17 cellular contexts compared by ENCODE assay signal in the genomic region with DNA sequence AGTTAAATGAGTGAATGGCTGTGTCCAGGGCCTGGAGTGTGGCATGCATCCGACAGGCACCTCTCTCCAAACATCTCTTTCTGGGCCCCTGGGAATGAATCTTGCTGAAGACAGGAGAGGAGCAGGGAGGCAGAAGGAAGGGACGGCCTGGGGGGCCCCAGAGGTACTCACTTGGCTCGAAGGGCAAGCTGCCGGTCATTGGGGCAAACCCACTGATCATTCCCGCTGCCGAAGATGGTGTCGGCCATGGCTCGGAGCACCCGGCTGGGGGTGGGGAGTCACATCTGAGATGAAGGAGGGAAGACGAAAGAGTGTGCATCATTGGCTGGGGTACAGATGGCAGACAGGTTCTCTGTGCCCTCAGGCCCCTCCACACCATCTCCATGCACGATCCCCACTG. TPM values are rescaled to one million over a fixed set of nuclear protein-coding genes. Genes with fewer than 3 reads are reported as not detected.
DNase-seq lines count a peak whose midpoint lies in the region; FAIRE-seq and TF ChIP-seq lines count a peak whose summit lies in the region.
"Had no signal": no experiment of that assay in that cellular context is flagged by ENCODE, and none has a peak within 500 bp of the region (broad histone marks: within the 10 kb centered on the region; RNA-seq: fewer than 3 reads in every experiment).

No MANE protein-coding gene starts in this region.

- H2AFZ ChIP-seq in Karpas-422 (ENCODE audit: low read length) (no peak overlapping the region), neuronal stem cell (ENCODE audit: low read length) (no peak overlapping the region)
- H2AFZ ChIP-seq: GM23248 had no signal

- intact Hi-C loops in kidney (cut with DNase I) (no loop called here), spleen (cut with DNase I; ENCODE audit: low total_unique reads) (no loop called here)

- no peak for FAIRE-seq in kidney (lab: Jason Lieb, UNC)
- FAIRE-seq: A549, GM12891 had no signal

- no peaks in the 10 kb centered on the region for H3K79me2 ChIP-seq in Karpas-422 (ENCODE audit: low read length)

- H3K9ac ChIP-seq in Karpas-422 (ENCODE audit: low read length) (no peak overlapping the region), kidney (ENCODE audit: low read length in 2 of 2) (no peak overlapping the region), neuronal stem cell (ENCODE audit: low read depth, low read length, poor library complexity) (no peak overlapping the region)
- H3K9ac ChIP-seq: GM23248 had no signal

- H3K4me2 ChIP-seq in Karpas-422 (ENCODE audit: low read depth, low read length, poor library complexity, severe bottlenecking) = no peak overlapping the region
- H3K4me2 ChIP-seq in neuronal stem cell (ENCODE audit: insufficient read depth, low read length, poor library complexity, severe bottlenecking) = no peak overlapping the region
- H3K4me2 ChIP-seq: A549 had no signal

- no peak overlapping the region for H2BK12ac ChIP-seq in neuronal stem cell (ENCODE audit: low read length)

- H3K18ac ChIP-seq in neuronal stem cell (ENCODE audit: low read length) = peak overlapping the region; percentile 33

- peaks cover 9% of the 10 kb centered on the region for H3K27me3 Mint-ChIP-seq in type B pancreatic cell
- H3K27me3 Mint-ChIP-seq: CD4-positive, alpha-beta memory T cell had no signal

- no peak overlapping the region for H2BK5ac ChIP-seq in neuronal stem cell (ENCODE audit: low read length)

- H3K9me2 ChIP-seq in Karpas-422 (replicated peaks; ENCODE audit: insufficient read depth, low read length) = no peaks in the 10 kb centered on the region

- no peak overlapping the region for H2BK15ac ChIP-seq in neuronal stem cell (ENCODE audit: low read length)

- H3K27ac Mint-ChIP-seq in type B pancreatic cell = no peak overlapping the region

- H3K9me3 ChIP-seq in Karpas-422 (ENCODE audit: low read length) (no peaks in the 10 kb centered on the region), kidney (ENCODE audit: control insufficient read depth in 1 of 2, low read length in 2 of 2) (no peaks in the 10 kb centered on the region), neuronal stem cell (replicated peaks in 1 of 2; ENCODE audit: control insufficient read depth in 2 of 2, insufficient read depth in 1 of 2, low read depth in 1 of 2, low read length in 2 of 2) (no peaks in the 10 kb centered on the region), spleen (no peaks in the 10 kb centered on the region)
- H3K9me3 ChIP-seq: A549, BE2C had no signal

- H3K9me3 Mint-ChIP-seq in type B pancreatic cell = no peaks in the 10 kb centered on the region

- peak overlapping the region; percentile 67 for H3K14ac ChIP-seq in neuronal stem cell (ENCODE audit: low read length)

- H4K8ac ChIP-seq in neuronal stem cell (ENCODE audit: low read depth, low read length) = no peak overlapping the region

- H3K27ac ChIP-seq in Karpas-422 (ENCODE audit: low read length) = no peak overlapping the region
- H3K27ac ChIP-seq in kidney (ENCODE audit: low read depth in 2 of 2, low read length in 2 of 2) = no peak overlapping the region
- no peak overlapping the region for H3K27ac ChIP-seq in neuronal stem cell (replicated peaks; ENCODE audit: low read length)
- no peak overlapping the region for H3K27ac ChIP-seq in spleen
- H3K27ac ChIP-seq: A549, C4-2B, GM23248, HL-60 had no signal

- H3K23ac ChIP-seq in neuronal stem cell (ENCODE audit: low read depth, low read length, poor library complexity) = no peak overlapping the region

- DNase-seq in Karpas-422 (peak; percentile 14), kidney (peak; percentile 54), neuronal stem cell (ENCODE audit: low spot score) (no peak), spleen (peak; percentile 46), SKM-1 (lab: John Stamatoyannopoulos, UW; ENCODE audit: unreplicated experiment) (no peak), type B pancreatic cell (ENCODE audit: extremely low spot score, unreplicated experiment) (no peak), retina (no peak)
- DNase-seq in activated CD4-positive, alpha-beta T cell treated with anti-CD3 and anti-CD28 coated beads for 48 hours = no peak
- DNase-seq: BE2C; CD4-positive, alpha-beta memory T cell; DMS79; GM23248; H7 had no signal

- peaks cover 18% of the 10 kb centered on the region for H3K4me1 Mint-ChIP-seq in type B pancreatic cell (ENCODE audit: unreplicated experiment)

- H3K4me3 Mint-ChIP-seq in type B pancreatic cell = no peak overlapping the region
- H3K4me3 Mint-ChIP-seq: CD4-positive, alpha-beta memory T cell had no signal

- no peaks in the 10 kb centered on the region for H4K20me1 ChIP-seq in Karpas-422 (ENCODE audit: insufficient read depth, low read depth, low read length)

- H3K4me1 ChIP-seq in Karpas-422 (ENCODE audit: low read length) = no peaks in the 10 kb centered on the region
- peaks cover 0 to 6% of the 10 kb centered on the region in 2 donors for H3K4me1 ChIP-seq in kidney (ENCODE audit: control insufficient read depth in 1 of 2, insufficient read depth in 1 of 2, low read depth in 1 of 2, low read length in 2 of 2)
- H3K4me1 ChIP-seq in neuronal stem cell (ENCODE audit: control insufficient read depth in 2 of 2, insufficient read depth in 1 of 2, low read depth in 1 of 2, low read length in 2 of 2) = peaks cover 5 to 7% of the 10 kb centered on the region in 2 donors
- peaks cover 5 to 35% (median 22%) of the 10 kb centered on the region in 6 donors for H3K4me1 ChIP-seq in spleen
- H3K4me1 ChIP-seq: A549, BE2C had no signal

- H4K91ac ChIP-seq in neuronal stem cell (ENCODE audit: low read depth, low read length, poor library complexity) = no peak overlapping the region

- TF ChIP-seq CTCF in kidney (IDR thresholded peaks at IDR 0.05; ENCODE audit: borderline replicate concordance, extremely low read depth, insufficient read depth) = no peak
- TF ChIP-seq CTCF in spleen (IDR thresholded peaks at IDR 0.05 in 8 of 11, conservative IDR thresholded peaks at IDR 0.05 in 3 of 11) = no peak
- TF ChIP-seq CTCF in type B pancreatic cell (conservative IDR thresholded peaks at IDR 0.05) = no peak

- no peak for TF ChIP-seq POLR2A in spleen (IDR thresholded peaks at IDR 0.05)

- H3K36me3 ChIP-seq in Karpas-422 (ENCODE audit: insufficient read depth, low read length) (no peaks in the 10 kb centered on the region), kidney (ENCODE audit: control insufficient read depth in 1 of 2, insufficient read depth in 2 of 2, low read length in 2 of 2) (no peaks in the 10 kb centered on the region), neuronal stem cell (replicated peaks in 1 of 2; ENCODE audit: control insufficient read depth in 2 of 2, insufficient read depth in 2 of 2, low read length in 2 of 2) (no peaks in the 10 kb centered on the region), spleen (peaks cover 0 to 38% (median 6%) of the 10 kb centered on the region in 6 donors)
- H3K36me3 ChIP-seq: BE2C had no signal

- H2AK5ac ChIP-seq in neuronal stem cell (ENCODE audit: low read depth, low read length) = no peak overlapping the region

- no peak overlapping the region for H2BK120ac ChIP-seq in neuronal stem cell (ENCODE audit: low read depth, low read length)

- no peak overlapping the region for H3K4me3 ChIP-seq in Karpas-422 (ENCODE audit: low read length)
- H3K4me3 ChIP-seq in kidney (ENCODE audit: low read length in 2 of 2) = no peak overlapping the region
- no peak overlapping the region for H3K4me3 ChIP-seq in neuronal stem cell (ENCODE audit: low read length in 2 of 2)
- H3K4me3 ChIP-seq in spleen = no peak overlapping the region
- H3K4me3 ChIP-seq: A549, GM23248 had no signal

- H3K36me3 Mint-ChIP-seq in type B pancreatic cell = no peaks in the 10 kb centered on the region

- H3K4ac ChIP-seq in neuronal stem cell (ENCODE audit: low read length) = no peak overlapping the region

- no peaks in the 10 kb centered on the region for H3K27me3 ChIP-seq in Karpas-422 (ENCODE audit: low read length)
- no peaks in the 10 kb centered on the region for H3K27me3 ChIP-seq in neuronal stem cell (ENCODE audit: control insufficient read depth in 3 of 3, insufficient read depth in 3 of 3, low read depth in 1 of 3, low read length in 3 of 3)
- H3K27me3 ChIP-seq in spleen (replicated peaks in 1 of 7) = no peaks in the 10 kb centered on the region
- H3K27me3 ChIP-seq: BE2C had no signal

- no CpG with 5 or more reads among the region's 11 CpGs for WGBS in neuronal stem cell (ENCODE audit: extremely low coverage in 2 of 2, insufficient read length in 2 of 2, insufficient replicate concordance in 1 of 2), 2 donors
- 91 to 98% (median 95%) methylated on average over 11 of the region's 11 CpGs for WGBS in spleen, 5 donors

- no peaks in the 10 kb centered on the region for H3K79me1 ChIP-seq in neuronal stem cell (ENCODE audit: low read depth, low read length)

RNA-seq across cellular contexts. Expression of a gene that starts 25.3 kb away (rescaled TPM):
- 0.29 TPM in 1 of 2 replicates, not detected in the other for total RNA-seq in Karpas-422 (2014; rRNA removed; shearing (Covaris generic); ENCODE audit: low replicate concordance)
- 55.9 TPM for total RNA-seq in kidney
- 18.1 TPM for polyA plus RNA-seq in kidney (ENCODE audit: insufficient read depth, low read depth, low replicate concordance)
- polyA plus RNA-seq in neuronal stem cell (2013, experiment 1 of 2) = 7.7 TPM
- polyA plus RNA-seq in neuronal stem cell (2013, experiment 2 of 2) = 6.5 TPM
- 100 to 1,000 TPM in 1 of 7 donors, 10 to 100 TPM in 6; 44.2 to 182 (median 58.6) TPM for total RNA-seq in spleen
- polyA plus RNA-seq in spleen = 10 to 100 TPM in 1 of 3 donors, 1 to 10 TPM in 2; 4.8 to 27.1 (median 7.4) TPM
- total RNA-seq in type B pancreatic cell (ENCODE audit: low replicate concordance) = 13.5 and 14.9 TPM in 2 replicates

Comparison
In these comparisons a context has a peak if more than half of its experiments do, and no peak if none do; other contexts are left out.
1. DNase-seq: peak in Karpas-422 (single experiment), kidney (single experiment) and spleen (single experiment); none in neuronal stem cell (single experiment), SKM-1 (single experiment), activated CD4-positive, alpha-beta T cell treated with anti-CD3 and anti-CD28 coated beads for 48 hours (single experiment), type B pancreatic cell (single experiment) and retina (single experiment).
2. RNA of a gene that starts 25.3 kb away (total RNA-seq): 44.2 to 182 TPM in spleen, 55.9 TPM in kidney (single experiment) and 13.5 to 14.9 TPM in type B pancreatic cell; 0.29 TPM in Karpas-422; every median in the first group is over 10 times any median in the second.